ENCODE assay signal across 1 cellular context in genomic region chr6:16698988-16699868, GRCh38.
TF ChIP-seq lines count a peak whose summit lies in the region.

No MANE protein-coding gene starts in this region.

TF ChIP-seq in GM23338, 12 proteins besides CTCF, POLR2A, EP300 and RAD21 (continued from another document):
- TF ChIP-seq NANOG (IDR thresholded peaks at IDR 0.05; ENCODE audit: borderline replicate concordance) (no peak), ZNF331 (CRISPR knock-in tag; IDR thresholded peaks at IDR 0.05; ENCODE audit: low read depth) (no peak)
